In the genomic region with DNA sequence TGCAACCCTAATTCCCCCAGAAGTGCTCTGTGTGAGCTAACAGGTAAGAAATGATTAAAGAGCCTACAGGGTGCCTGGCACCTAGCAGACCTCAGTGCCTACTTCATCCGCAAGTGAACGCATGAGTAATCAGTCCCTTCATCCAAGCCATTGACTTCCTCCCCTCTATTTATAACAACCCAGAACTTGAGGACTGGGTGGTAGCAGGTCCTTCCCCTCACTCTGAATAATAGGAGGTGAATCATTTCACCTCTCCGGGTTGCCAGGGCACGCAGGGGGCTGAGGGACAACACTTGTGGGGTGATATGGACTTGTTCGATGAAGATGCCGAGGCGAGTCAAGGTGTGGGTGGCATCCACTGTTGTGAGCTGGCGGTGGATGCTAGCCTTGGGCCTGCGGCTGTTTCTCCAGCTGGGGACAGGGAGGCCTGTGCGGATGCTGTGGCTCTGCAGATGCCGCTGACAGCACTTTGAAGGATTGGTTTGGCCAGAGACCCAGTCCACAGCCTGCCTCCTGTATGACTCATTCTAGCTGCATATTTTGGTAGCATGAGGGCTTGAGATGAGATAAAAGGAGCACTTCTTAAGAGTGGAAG, we compare ENCODE assay signal across 1 cellular context.
TF ChIP-seq lines count a peak whose summit lies in the region.

No MANE protein-coding gene starts in this region.

TF ChIP-seq in IMR-90, 13 proteins besides CTCF, POLR2A, EP300 and RAD21 (continued from another document):
- peak; percentile 47; the same call in 1 of the 2 replicates for TF ChIP-seq BHLHE40 (IDR thresholded peaks at IDR 0.05; ENCODE audit: low read depth, low read length)
- no peak for TF ChIP-seq CHD1 (IDR thresholded peaks at IDR 0.05; ENCODE audit: low read depth, low read length)
